In genomic region chr16:11017499-11017898, GRCh38 we compare ENCODE assay signal across 24 cellular contexts.
DNase-seq lines count a peak whose midpoint lies in the region; ATAC-seq, FAIRE-seq and TF ChIP-seq lines count a peak whose summit lies in the region.
"Had no signal": no experiment of that assay in that cellular context is flagged by ENCODE, and none has a peak within 500 bp of the region (broad histone marks: within the 10 kb centered on the region; RNA-seq: fewer than 3 reads in every experiment).

No MANE protein-coding gene starts in this region.

- H3K27ac Mint-ChIP-seq in activated CD4-positive, alpha-beta T cell treated with anti-CD3 and anti-CD28 coated beads for 36 hours = peak overlapping the region; percentile 64
- peak overlapping the region; percentile 31 for H3K27ac Mint-ChIP-seq in activated T-helper 1 cell treated with anti-CD3 and anti-CD28 coated beads, Interleukin-12 subunit alpha, Interleukin-12 subunit beta, Interleukin-2, Interleukin-4 antibody, amounts not matched to agents 30 ng/mL and 10 ng/mL and 1 ng/mL, durations not matched to agents 14 hours and 24 hours and 36 hours

- H3K36me3 ChIP-seq in keratinocyte (ENCODE audit: control insufficient read depth in 2 of 2, extremely low read depth in 1 of 2, insufficient read depth in 2 of 2, low read length in 2 of 2) (peaks cover 0 to 7% of the 10 kb centered on the region in 2 experiments), right atrium auricular region (peaks cover 17% of the 10 kb centered on the region)
- H3K36me3 ChIP-seq: pancreas had no signal

- POLR2A ChIA-PET in activated CD4-positive, alpha-beta T cell treated with anti-CD3 and anti-CD28 coated beads for 36 hours (lab: Charles Lee) = no interaction called here
- POLR2A ChIA-PET in AG04450 (lab: Yijun Ruan, JAX) = interaction anchor here (0.7 to 1.5 kb wide), 2 partner anchors 9 to 238 kb away, joined by 5 to 7 read pairs; no protein-coding TSS in a partner anchor

- H3K4me1 Mint-ChIP-seq in activated CD4-positive, alpha-beta T cell treated with anti-CD3 and anti-CD28 coated beads for 36 hours = peaks cover 13% of the 10 kb centered on the region
- peaks cover 15% of the 10 kb centered on the region for H3K4me1 Mint-ChIP-seq in activated T-helper 1 cell treated with anti-CD3 and anti-CD28 coated beads, Interleukin-12 subunit alpha, Interleukin-12 subunit beta, Interleukin-2, Interleukin-4 antibody, amounts not matched to agents 30 ng/mL and 10 ng/mL and 1 ng/mL, durations not matched to agents 14 hours and 24 hours and 36 hours (ENCODE audit: low read depth)

- DNase-seq in activated CD4-positive, alpha-beta T cell treated with anti-CD3 and anti-CD28 coated beads for 36 hours = no peak
- no peak for DNase-seq in activated CD4-positive, alpha-beta T cell treated with anti-CD3 and anti-CD28 coated beads for 1 hour
- DNase-seq in AG04450 (ENCODE audit: low read depth, low spot score) = no peak
- DNase-seq in activated T-helper 1 cell treated with anti-CD3 and anti-CD28 coated beads, Interleukin-12 subunit alpha, Interleukin-12 subunit beta, Interleukin-2, Interleukin-4 antibody, amounts not matched to agents 30 ng/mL and 10 ng/mL and 1 ng/mL, durations not matched to agents 14 hours and 24 hours and 36 hours (ENCODE audit: low spot score) = no peak
- DNase-seq in keratinocyte (ENCODE audit: low read depth, low spot score) = no peak
- no peak for DNase-seq in stimulated activated CD4-positive, alpha-beta T cell treated with anti-CD3 and anti-CD28 coated beads, Interleukin-12 subunit alpha, Interleukin-12 subunit beta, amount 100 ng/mL, for 4 hours
- DNase-seq in activated CD4-positive, CD25-positive, alpha-beta regulatory T cell (lab: John Stamatoyannopoulos, UW) = no peak
- no peak for DNase-seq in right atrium auricular region (ENCODE audit: low spot score)
- DNase-seq: activated CD4-positive, alpha-beta T cell treated with anti-CD3 and anti-CD28 coated beads, Interleukin-2, amount 50 U/mL, for 1 hour; activated effector memory CD4-positive, alpha-beta T cell treated with anti-CD3 and anti-CD28 coated beads, Interleukin-2, amount 50 U/mL, for 16 hours; AML-193; CD8-positive, alpha-beta memory T cell; cerebellar nuclear complex; glutamatergic neuron; islet precursor cell; nephron progenitor cell; SHP77 treated with DMSO at 0.1 percent for 48 hours had no signal

- H3K4me2 ChIP-seq in keratinocyte (ENCODE audit: control insufficient read depth, extremely low read depth, insufficient read depth, low read depth, low read length) = peak overlapping the region; percentile 39

- H3K27ac ChIP-seq in AG04450 (ENCODE audit: low read depth, low read length) (peak overlapping the region; percentile 11), keratinocyte (ENCODE audit: control insufficient read depth, insufficient read depth, low read length) (peak overlapping the region; percentile 57), right atrium auricular region (no peak overlapping the region)
- H3K27ac ChIP-seq: 22Rv1, VCaP had no signal

- CTCF ChIA-PET in activated CD4-positive, alpha-beta T cell treated with anti-CD3 and anti-CD28 coated beads for 36 hours (lab: Charles Lee) = no interaction called here
- CTCF ChIA-PET in AG04450 (lab: Charles Lee) = interaction anchor here (0.7 to 0.8 kb wide), 2 partner anchors 53 to 236 kb away, joined by 3 to 5 read pairs; no protein-coding TSS in a partner anchor

- no peak for FAIRE-seq in keratinocyte (lab: Jason Lieb, UNC)
- FAIRE-seq: G401.6, H1, pancreas had no signal

- no peak overlapping the region for H3K4me3 Mint-ChIP-seq in activated CD4-positive, alpha-beta T cell treated with anti-CD3 and anti-CD28 coated beads for 36 hours
- H3K4me3 Mint-ChIP-seq in activated T-helper 1 cell treated with anti-CD3 and anti-CD28 coated beads, Interleukin-12 subunit alpha, Interleukin-12 subunit beta, Interleukin-2, Interleukin-4 antibody, amounts not matched to agents 30 ng/mL and 10 ng/mL and 1 ng/mL, durations not matched to agents 14 hours and 24 hours and 36 hours = no peak overlapping the region
- H3K4me3 Mint-ChIP-seq: CD8-positive, alpha-beta memory T cell; nephron progenitor cell; T-helper 2 cell treated with Interferon-gamma antibody and Interleukin-4, amounts not matched to agents 5 μg/mL and 100 μg/mL, for 36 hours had no signal

- H3K4me3 ChIP-seq in AG04450 (ENCODE audit: low read depth, low read length) = no peak overlapping the region
- no peak overlapping the region for H3K4me3 ChIP-seq in keratinocyte (ENCODE audit: control insufficient read depth in 2 of 3, extremely low read depth in 1 of 3, insufficient read depth in 2 of 3, low read depth in 1 of 3, low read length in 3 of 3)
- H3K4me3 ChIP-seq in right atrium auricular region = no peak overlapping the region
- H3K4me3 ChIP-seq: dorsolateral prefrontal cortex, pancreas had no signal

- H3K27me3 ChIP-seq in AG04450 (ENCODE audit: control insufficient read depth, insufficient read depth, low read length) (no peaks in the 10 kb centered on the region), keratinocyte (ENCODE audit: control insufficient read depth, extremely low read depth, insufficient read depth, low read length) (no peaks in the 10 kb centered on the region), right atrium auricular region (no peaks in the 10 kb centered on the region)
- H3K27me3 ChIP-seq: dorsolateral prefrontal cortex, pancreas had no signal

- H3K9me1 ChIP-seq in keratinocyte (ENCODE audit: control insufficient read depth, extremely low read depth, insufficient read depth, low read length) = no peaks in the 10 kb centered on the region

- no peak overlapping the region for H2AFZ ChIP-seq in keratinocyte (ENCODE audit: control insufficient read depth, low read length)

- no peaks in the 10 kb centered on the region for H3K9me3 Mint-ChIP-seq in activated CD4-positive, alpha-beta T cell treated with anti-CD3 and anti-CD28 coated beads for 36 hours (ENCODE audit: low read depth)
- no peaks in the 10 kb centered on the region for H3K9me3 Mint-ChIP-seq in activated T-helper 1 cell treated with anti-CD3 and anti-CD28 coated beads, Interleukin-12 subunit alpha, Interleukin-12 subunit beta, Interleukin-2, Interleukin-4 antibody, amounts not matched to agents 30 ng/mL and 10 ng/mL and 1 ng/mL, durations not matched to agents 14 hours and 24 hours and 36 hours
- H3K9me3 Mint-ChIP-seq: CD8-positive, alpha-beta memory T cell; T-helper 2 cell treated with Interferon-gamma antibody and Interleukin-4, amounts not matched to agents 5 μg/mL and 100 μg/mL, for 36 hours had no signal

- peak; percentile 63 for ATAC-seq in activated CD4-positive, alpha-beta T cell treated with anti-CD3 and anti-CD28 coated beads for 36 hours

- no peaks in the 10 kb centered on the region for H4K20me1 ChIP-seq in keratinocyte (ENCODE audit: control insufficient read depth, extremely low read depth, insufficient read depth, low read length)

- no peak for TF ChIP-seq CTCF in AG04450 (IDR thresholded peaks at IDR 0.05; ENCODE audit: low read depth, low read length)
- no peak for TF ChIP-seq CTCF in keratinocyte (optimal IDR thresholded peaks at IDR 0.05 in 1 of 3, IDR thresholded peaks at IDR 0.05 in 1 of 3, conservative IDR thresholded peaks at IDR 0.05 in 1 of 3; ENCODE audit: extremely low read depth in 1 of 3, insufficient read depth in 2 of 3, low read length in 3 of 3)
- no peak for TF ChIP-seq CTCF in right atrium auricular region (IDR thresholded peaks at IDR 0.05)

- H3K9me3 ChIP-seq in AG04450 (ENCODE audit: control insufficient read depth, insufficient read depth, low read length) (no peaks in the 10 kb centered on the region), keratinocyte (ENCODE audit: control insufficient read depth, low read depth, low read length) (no peaks in the 10 kb centered on the region), right atrium auricular region (no peaks in the 10 kb centered on the region)
- H3K9me3 ChIP-seq: pancreas had no signal

- H3K79me2 ChIP-seq in keratinocyte (ENCODE audit: control insufficient read depth, insufficient read depth, low read length) = no peaks in the 10 kb centered on the region

- intact Hi-C loops in activated CD4-positive, alpha-beta T cell treated with anti-CD3 and anti-CD28 coated beads for 36 hours (cut with DNase I, micrococcal nuclease) = loop anchor here in 1 of 2 experiments (5.0 kb wide), 1 partner anchor 35 kb away; no protein-coding TSS in a partner anchor
- intact Hi-C loops in activated T-helper 1 cell treated with anti-CD3 and anti-CD28 coated beads, Interleukin-12 subunit alpha, Interleukin-12 subunit beta, Interleukin-2, Interleukin-4 antibody, amounts not matched to agents 30 ng/mL and 10 ng/mL and 1 ng/mL, durations not matched to agents 14 hours and 24 hours and 36 hours (cut with micrococcal nuclease) = no loop called here

- H3K36me3 Mint-ChIP-seq in activated CD4-positive, alpha-beta T cell treated with anti-CD3 and anti-CD28 coated beads for 36 hours (ENCODE audit: low read depth) = peaks cover 30% of the 10 kb centered on the region
- H3K36me3 Mint-ChIP-seq in activated T-helper 1 cell treated with anti-CD3 and anti-CD28 coated beads, Interleukin-12 subunit alpha, Interleukin-12 subunit beta, Interleukin-2, Interleukin-4 antibody, amounts not matched to agents 30 ng/mL and 10 ng/mL and 1 ng/mL, durations not matched to agents 14 hours and 24 hours and 36 hours (ENCODE audit: low read depth) = peaks cover 32% of the 10 kb centered on the region

- no peak overlapping the region for H3K9ac ChIP-seq in keratinocyte (ENCODE audit: control insufficient read depth, extremely low read depth, insufficient read depth, low read length)

- dilution Hi-C loops in keratinocyte (cut with MboI; ENCODE audit: extremely low pct_ligation_motif_present, low sequenced_read_pairs) = no loop called here

- H3K4me1 ChIP-seq in keratinocyte (ENCODE audit: control insufficient read depth, extremely low read depth, insufficient read depth, low read length) (peaks cover 25% of the 10 kb centered on the region), right atrium auricular region (peaks cover 0 to 9% of the 10 kb centered on the region in 2 donors)
- H3K4me1 ChIP-seq: pancreas had no signal

- no peaks in the 10 kb centered on the region for H3K27me3 Mint-ChIP-seq in activated CD4-positive, alpha-beta T cell treated with anti-CD3 and anti-CD28 coated beads for 36 hours
- H3K27me3 Mint-ChIP-seq in activated T-helper 1 cell treated with anti-CD3 and anti-CD28 coated beads, Interleukin-12 subunit alpha, Interleukin-12 subunit beta, Interleukin-2, Interleukin-4 antibody, amounts not matched to agents 30 ng/mL and 10 ng/mL and 1 ng/mL, durations not matched to agents 14 hours and 24 hours and 36 hours (ENCODE audit: insufficient read depth) = no peaks in the 10 kb centered on the region
- H3K27me3 Mint-ChIP-seq: CD8-positive, alpha-beta memory T cell had no signal

Comparison
In these comparisons a context has a peak if more than half of its experiments do, and no peak if none do; other contexts are left out.
1. H3K27ac ChIP-seq: peak in AG04450 (single experiment) and keratinocyte (single experiment); none in right atrium auricular region (0 of 2).